Comparison of ENCODE assay signal across 22 cellular contexts in the genomic region with DNA sequence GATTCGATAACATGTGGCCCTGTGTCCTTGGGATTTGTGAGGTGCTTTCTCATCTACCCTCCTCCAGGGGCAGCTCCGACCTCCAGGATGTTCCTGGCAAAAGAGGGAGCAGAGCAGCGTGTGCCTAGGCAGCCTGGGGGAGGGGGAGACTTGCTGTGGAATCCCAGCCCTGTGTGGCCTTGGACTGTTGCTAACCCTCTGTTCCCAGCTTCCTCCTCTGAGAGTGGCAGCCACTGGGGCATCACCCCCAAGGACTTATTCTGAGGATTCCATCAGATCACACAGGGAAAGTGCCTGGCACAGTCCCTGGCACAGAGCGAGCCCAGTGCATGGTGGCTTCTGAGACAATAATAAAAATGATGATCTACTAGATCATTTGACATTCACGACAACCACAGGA.
"Had no signal": no experiment of that assay in that cellular context is flagged by ENCODE, and none has a peak within 500 bp of the region (broad histone marks: within the 10 kb centered on the region; RNA-seq: fewer than 3 reads in every experiment).

No MANE protein-coding gene starts in this region.

- H3K27me3 ChIP-seq: pancreas, right lobe of liver, vagina had no signal

- H3K9me3 ChIP-seq: esophagus squamous epithelium, mucosa of descending colon, neutrophil, pancreas, right lobe of liver, transverse colon, vagina had no signal

- DNase-seq: cerebellar nuclear complex; cortex of kidney; effector memory CD8-positive, alpha-beta T cell; erythroblast; esophagus squamous epithelium; foreskin melanocyte; glutamatergic neuron; kidney; mesenchymal stem cell; mucosa of descending colon; naive B cell; stimulated activated CD4-positive, alpha-beta T cell treated with anti-CD3 and anti-CD28 coated beads, Interleukin-15, amount 100 ng/mL, for 24 hours; stimulated activated CD4-positive, alpha-beta T cell treated with anti-CD3 and anti-CD28 coated beads, Interleukin-4, amount 100 ng/mL, for 1 hour; stimulated activated CD8-positive, alpha-beta memory T cell treated with anti-CD3 and anti-CD28 coated beads, Interleukin-4, amount 100 ng/mL, for 48 hours; stimulated activated naive CD4-positive, alpha-beta T cell; transverse colon had no signal

- H3K4me1 ChIP-seq: esophagus squamous epithelium, pancreas, right lobe of liver, vagina had no signal

- H3K36me3 ChIP-seq: esophagus squamous epithelium, neutrophil, pancreas, right lobe of liver, transverse colon, vagina had no signal

- H3K4me3 ChIP-seq: esophagus squamous epithelium, mucosa of descending colon, pancreas, right lobe of liver, transverse colon, vagina had no signal

- ATAC-seq: effector memory CD8-positive, alpha-beta T cell; left lobe of liver; mucosa of descending colon; natural killer cell treated with Interleukin-12 subunit alpha and Interleukin-12 subunit beta and Interleukin-15 and Interleukin-18, amount 100 ng/mL, for 72 hours; pancreas; right lobe of liver had no signal

- H3K27ac ChIP-seq: esophagus squamous epithelium, neutrophil, pancreas, right lobe of liver, transverse colon, vagina had no signal
